ENCODE assay signal across 8 cellular contexts in genomic region chr3:74267583-74268184, GRCh38.
DNase-seq lines count a peak whose midpoint lies in the region; ATAC-seq and TF ChIP-seq lines count a peak whose summit lies in the region.

No MANE protein-coding gene starts in this region.

- peak; percentile 53 for ATAC-seq in left colon
- no peak for ATAC-seq in stimulated activated naive CD8-positive, alpha-beta T cell treated with anti-CD3 and anti-CD28 coated beads, Interleukin-15, Interleukin-2, amounts not matched to agents 100 U/mL and 50 U/mL, for 24 hours

- TF ChIP-seq CTCF in GM20000 (IDR thresholded peaks at IDR 0.05; ENCODE audit: extremely low read depth, missing control alignments): peak; percentile 44

- in situ Hi-C loops in T47D (cut with HindIII; ENCODE audit: low pct_unique_long_range_greater_than_20kb, low sequenced_read_pairs): no loop called here

- intact Hi-C loops in left colon (cut with DNase I, micrococcal nuclease): no loop called here

- peak; percentile 0 for DNase-seq in CMK (ENCODE audit: low read depth)
- peak; percentile 13 for DNase-seq in GM20000 (ENCODE audit: low spot score)
- DNase-seq in NCI-H1092 treated with DMSO at 0.1 percent for 48 hours (lab: John Stamatoyannopoulos, UW): peak; percentile 44
- DNase-seq in T47D (ENCODE audit: low read depth in 1 of 2, low spot score in 1 of 2): peak; percentile 6 to 66
- peak; percentile 21 to 25 for DNase-seq in left colon
- no peak for DNase-seq in ecto neural progenitor cell (ENCODE audit: low spot score)
- DNase-seq in NCI-H1436 treated with DMSO at 0.1 percent for 48 hours (lab: John Stamatoyannopoulos, UW): no peak
- no peak for DNase-seq in stimulated activated naive CD8-positive, alpha-beta T cell treated with anti-CD3 and anti-CD28 coated beads, Interleukin-15, Interleukin-2, amounts not matched to agents 100 U/mL and 50 U/mL, for 24 hours

Comparison
In these comparisons a context has a peak if more than half of its experiments do, and no peak if none do; other contexts are left out.
1. DNase-seq: peak in CMK (single experiment), GM20000 (single experiment), NCI-H1092 treated with DMSO at 0.1 percent for 48 hours (single experiment), T47D (2 of 2) and left colon (2 of 2); none in ecto neural progenitor cell (single experiment), NCI-H1436 treated with DMSO at 0.1 percent for 48 hours (single experiment) and stimulated activated naive CD8-positive, alpha-beta T cell treated with anti-CD3 and anti-CD28 coated beads, Interleukin-15, Interleukin-2, amounts not matched to agents 100 U/mL and 50 U/mL, for 24 hours (single experiment).